19 cellular contexts compared by ENCODE assay signal in genomic region chr3:106691476-106691875, GRCh38.
"Had no signal": no experiment of that assay in that cellular context is flagged by ENCODE, and none has a peak within 500 bp of the region (broad histone marks: within the 10 kb centered on the region; RNA-seq: fewer than 3 reads in every experiment).

No MANE protein-coding gene starts in this region.

- H3K36me3 ChIP-seq: neutrophil, right atrium auricular region, sigmoid colon had no signal

- H3K9me3 Mint-ChIP-seq: naive B cell, nephron progenitor cell had no signal

- FAIRE-seq: small intestine had no signal

- H3K27ac ChIP-seq: dorsolateral prefrontal cortex, hepatocyte, neutrophil, right atrium auricular region, sigmoid colon had no signal

- H3K4me1 ChIP-seq: right atrium auricular region, sigmoid colon had no signal

- H3K9me3 ChIP-seq: neutrophil, right atrium auricular region, sigmoid colon had no signal

- H3K4me1 Mint-ChIP-seq: naive B cell had no signal

- DNase-seq: cortex of kidney; dorsolateral prefrontal cortex; effector CD8-positive, alpha-beta T cell; foreskin melanocyte; head of caudate nucleus; left colon; left ventricle myocardium superior; mesendoderm; naive B cell; nephron progenitor cell; sigmoid colon; small intestine; stimulated activated CD4-positive, alpha-beta T cell treated with anti-CD3 and anti-CD28 coated beads, Interleukin-2, amount 100 ng/mL, for 48 hours; stimulated activated naive CD4-positive, alpha-beta T cell treated with Interleukin-2 at 50 U/mL for 16 hours; trophoblast cell had no signal

- H3K4me3 Mint-ChIP-seq: naive B cell, nephron progenitor cell had no signal

- H3K27me3 ChIP-seq: dorsolateral prefrontal cortex, hepatocyte, neutrophil, right atrium auricular region, sigmoid colon had no signal

- H3K4me3 ChIP-seq: dorsolateral prefrontal cortex, hepatocyte, lung, right atrium auricular region, sigmoid colon had no signal

- H3K79me2 ChIP-seq: hepatocyte had no signal

- H2AFZ ChIP-seq: hepatocyte had no signal

- H3K4me2 ChIP-seq: hepatocyte had no signal

- H3K36me3 Mint-ChIP-seq: naive B cell had no signal

- H3K27ac Mint-ChIP-seq: naive B cell, nephron progenitor cell had no signal
